In genomic region chr16:89289428-89290395, GRCh38 we compare ENCODE assay signal across 9 cellular contexts.
A peak's percentile ranks its signal among the peaks of the same experiment; 100 is the strongest.
DNase-seq lines count a peak whose midpoint lies in the region; ATAC-seq and TF ChIP-seq lines count a peak whose summit lies in the region.
"Had no signal": no experiment of that assay in that cellular context is flagged by ENCODE, and none has a peak within 500 bp of the region (broad histone marks: within the 10 kb centered on the region; RNA-seq: fewer than 3 reads in every experiment).

No MANE protein-coding gene starts in this region.

- DNase-seq in Calu3 (peak; percentile 86), HK-2 (ENCODE audit: unreplicated experiment) (peak; percentile 68), SK-N-DZ (ENCODE audit: low spot score) (peak; percentile 73), head of caudate nucleus (peak; percentile 44 to 91 (median 75)), progenitor cell of endocrine pancreas (ENCODE audit: low spot score, unreplicated experiment) (peak; percentile 71), vagina (ENCODE audit: extremely low spot score in 2 of 2) (no peak)
- DNase-seq in activated naive CD4-positive, alpha-beta T cell treated with Interleukin-2 at 50 U/mL for 16 hours: peak; percentile 72

- BruUV-seq in Calu3 (replicated peaks; lab: Mats Ljungman, UMichigan): no TSS peak

- intact Hi-C loops in Calu3 (cut with micrococcal nuclease; ENCODE audit: unreplicated experiment) (no loop called here), head of caudate nucleus (cut with DNase I) (no loop called here), vagina (cut with DNase I) (no loop called here)

- no peaks in the 10 kb centered on the region for H3K9me3 ChIP-seq in vagina

- H3K9me3 Mint-ChIP-seq in Calu3 (ENCODE audit: low read depth, unreplicated experiment) (no peaks in the 10 kb centered on the region), progenitor cell of endocrine pancreas (ENCODE audit: low read depth) (no peaks in the 10 kb centered on the region)
- H3K9me3 Mint-ChIP-seq: dendritic cell treated with granulocyte-macrophage colony-stimulating factor and Interleukin-4, amounts not matched to agents 40 ng/mL and 50 ng/mL, for 4 days had no signal

- no peak overlapping the region for H3K4me3 Mint-ChIP-seq in Calu3 (ENCODE audit: low read depth, unreplicated experiment)
- H3K4me3 Mint-ChIP-seq in progenitor cell of endocrine pancreas (ENCODE audit: low read depth): no peak overlapping the region
- H3K4me3 Mint-ChIP-seq: dendritic cell treated with granulocyte-macrophage colony-stimulating factor and Interleukin-4, amounts not matched to agents 40 ng/mL and 50 ng/mL, for 4 days had no signal

- no peaks in the 10 kb centered on the region for H3K27me3 ChIP-seq in vagina

- H3K4me3 ChIP-seq in vagina: no peak overlapping the region

- H3K27ac Mint-ChIP-seq in Calu3 (ENCODE audit: unreplicated experiment): no peak overlapping the region
- H3K27ac Mint-ChIP-seq in progenitor cell of endocrine pancreas: peak overlapping the region; percentile 86
- H3K27ac Mint-ChIP-seq: dendritic cell treated with granulocyte-macrophage colony-stimulating factor and Interleukin-4, amounts not matched to agents 40 ng/mL and 50 ng/mL, for 4 days had no signal

- H3K36me3 Mint-ChIP-seq in Calu3 (ENCODE audit: insufficient read depth, unreplicated experiment) (peaks cover 59% of the 10 kb centered on the region), progenitor cell of endocrine pancreas (ENCODE audit: insufficient read depth) (peaks cover 13% of the 10 kb centered on the region)

- H3K27ac ChIP-seq in vagina: no peak overlapping the region

- CTCF ChIA-PET in Calu3 (lab: Charles Lee): no interaction called here

- TF ChIP-seq CTCF in Calu3 (IDR thresholded peaks at IDR 0.05; ENCODE audit: unreplicated experiment) (peak; percentile 91), progenitor cell of endocrine pancreas (IDR thresholded peaks at IDR 0.05; ENCODE audit: unreplicated experiment) (peak; percentile 80), vagina (IDR thresholded peaks at IDR 0.05) (peak in 2 of 3 experiments; percentile 23 to 46)

- no peak for ATAC-seq in HG02870 (IDR thresholded peaks at IDR 0.05; ENCODE audit: unreplicated experiment)

- peaks cover 25% of the 10 kb centered on the region for H3K4me1 ChIP-seq in vagina

- peaks cover 0 to 47% of the 10 kb centered on the region in 2 donors for H3K36me3 ChIP-seq in vagina

- TF ChIP-seq POLR2A in vagina (IDR thresholded peaks at IDR 0.05): no peak

- no peaks in the 10 kb centered on the region for H3K4me1 Mint-ChIP-seq in Calu3 (ENCODE audit: low read depth, unreplicated experiment)
- no peaks in the 10 kb centered on the region for H3K4me1 Mint-ChIP-seq in progenitor cell of endocrine pancreas (ENCODE audit: low read depth)

- H3K27me3 Mint-ChIP-seq in Calu3 (ENCODE audit: unreplicated experiment) (no peaks in the 10 kb centered on the region), progenitor cell of endocrine pancreas (no peaks in the 10 kb centered on the region)
- H3K27me3 Mint-ChIP-seq: dendritic cell treated with granulocyte-macrophage colony-stimulating factor and Interleukin-4, amounts not matched to agents 40 ng/mL and 50 ng/mL, for 4 days had no signal

Comparison
In these comparisons a context has a peak if more than half of its experiments do, and no peak if none do; other contexts are left out.
1. DNase-seq: peak in Calu3 (single experiment), HK-2 (single experiment), SK-N-DZ (single experiment), activated naive CD4-positive, alpha-beta T cell treated with Interleukin-2 at 50 U/mL for 16 hours (single experiment), head of caudate nucleus (42 of 42) and progenitor cell of endocrine pancreas (single experiment); none in vagina (0 of 2).
2. CTCF ChIP-seq: peak in every context shown above with its lines; median percentile 91 in Calu3; 80 in progenitor cell of endocrine pancreas; 34 in vagina.